ENCODE assay signal across 10 cellular contexts in the genomic region with DNA sequence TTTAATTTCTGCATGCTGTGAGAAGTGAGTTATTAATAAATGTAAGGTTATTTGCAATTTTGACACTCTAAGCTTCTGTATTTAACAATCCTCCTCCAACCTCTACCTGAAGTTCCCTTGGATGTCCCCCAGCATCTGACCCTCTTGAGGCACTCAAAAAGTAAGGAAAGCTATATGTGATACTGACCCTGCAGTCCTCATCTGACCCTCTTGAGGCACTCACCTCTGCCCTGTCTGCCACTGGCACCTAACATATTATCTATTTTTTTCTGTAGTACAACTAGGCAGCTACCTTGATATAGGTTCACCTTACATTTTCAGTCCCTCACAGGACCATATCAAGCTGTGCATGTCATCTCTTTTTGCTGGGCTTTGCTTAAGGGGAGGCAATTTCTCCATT.
"Had no signal": no experiment of that assay in that cellular context is flagged by ENCODE, and none has a peak within 500 bp of the region (broad histone marks: within the 10 kb centered on the region; RNA-seq: fewer than 3 reads in every experiment).

No MANE protein-coding gene starts in this region.

- H2AFZ ChIP-seq: GM23248 had no signal

- H3K36me3 ChIP-seq: HAP-1 had no signal

- H3K4me3 ChIP-seq: GM23248, HAP-1, K562 had no signal

- H3K4me1 ChIP-seq: HAP-1 had no signal

- FAIRE-seq: K562 had no signal

- H3K4me3 Mint-ChIP-seq: HFFc6 had no signal

- H3K9ac ChIP-seq: GM23248 had no signal

- H3K27ac ChIP-seq: GM23248, HL-60 had no signal

- H3K27ac Mint-ChIP-seq: HFFc6 had no signal

- ATAC-seq: HCT116, K562 had no signal

- H3K9me3 ChIP-seq: HAP-1 had no signal

- DNase-seq: GM23248, GOT3, H7, HFFc6, IMR-90, KG1 had no signal
